8 cellular contexts compared by ENCODE assay signal in the genomic region with DNA sequence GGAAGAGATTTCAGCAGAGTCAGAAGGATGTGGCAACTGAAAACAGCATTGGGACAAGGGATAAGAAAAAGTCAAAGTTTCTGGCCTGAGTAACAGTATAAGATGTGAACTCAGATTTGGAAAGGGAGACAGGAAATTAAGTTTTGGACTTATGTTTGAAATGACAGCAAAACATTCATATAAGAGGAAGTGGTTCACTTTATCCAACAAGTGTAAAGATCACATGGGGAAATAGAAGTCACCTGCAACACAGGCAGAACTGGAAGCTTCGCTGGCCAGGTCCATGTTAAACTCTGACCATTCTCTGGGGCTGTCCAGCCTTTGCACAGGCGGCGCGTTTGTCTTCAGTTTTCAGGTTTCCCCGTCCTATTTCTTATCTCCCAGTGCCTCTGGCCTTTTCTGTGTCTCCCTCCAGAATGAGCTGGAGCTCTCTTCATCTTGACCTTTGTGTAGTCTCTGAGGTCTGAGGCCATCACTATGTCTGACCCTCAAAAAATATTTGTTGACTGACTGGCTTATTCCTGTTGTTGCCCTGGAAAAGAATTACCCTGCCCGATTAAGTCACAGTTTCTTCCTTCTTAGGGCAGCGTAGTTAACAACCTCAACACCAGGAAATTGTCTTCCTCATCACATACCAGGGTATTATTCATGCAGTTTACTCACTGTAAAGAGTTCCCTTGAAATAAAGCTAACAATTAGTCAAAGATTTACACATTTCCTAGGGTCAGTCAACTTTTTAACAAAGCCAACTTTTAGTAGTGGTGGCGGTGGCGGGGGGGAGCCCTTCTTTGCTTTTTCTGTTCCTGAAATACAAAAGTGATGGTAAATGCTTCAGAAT. TPM values are rescaled to one million over a fixed set of nuclear protein-coding genes. Genes with fewer than 3 reads are reported as not detected.
DNase-seq lines count a peak whose midpoint lies in the region; ATAC-seq and TF ChIP-seq lines count a peak whose summit lies in the region.

No MANE protein-coding gene starts in this region.

- no peak for TF ChIP-seq POLR2A in spleen (IDR thresholded peaks at IDR 0.05)

- no peaks in the 10 kb centered on the region for H3K9me3 ChIP-seq in CD8-positive, alpha-beta memory T cell (ENCODE audit: low read length)
- no peaks in the 10 kb centered on the region for H3K9me3 ChIP-seq in iPS-18a (ENCODE audit: control insufficient read depth, low read depth, low read length)
- no peaks in the 10 kb centered on the region for H3K9me3 ChIP-seq in spleen

- intact Hi-C loops in spleen (cut with DNase I; ENCODE audit: low total_unique reads): no loop called here

- H3K27ac Mint-ChIP-seq in CD8-positive, alpha-beta memory T cell: peak overlapping the region; percentile 88 to 99 (median 94)
- peak overlapping the region; percentile 86 for H3K27ac Mint-ChIP-seq in activated naive CD8-positive, alpha-beta T cell treated with anti-CD3 and anti-CD28 coated beads, Interleukin-2, amount 50 U/mL, for 24 hours

- H3K27me3 Mint-ChIP-seq in CD8-positive, alpha-beta memory T cell: peaks cover 0 to 5% of the 10 kb centered on the region in 2 donors
- no peaks in the 10 kb centered on the region for H3K27me3 Mint-ChIP-seq in activated naive CD8-positive, alpha-beta T cell treated with anti-CD3 and anti-CD28 coated beads, Interleukin-2, amount 50 U/mL, for 24 hours

- ATAC-seq in activated naive CD8-positive, alpha-beta T cell treated with anti-CD3 and anti-CD28 coated beads, Interleukin-2, amount 50 U/mL, for 24 hours: peak; percentile 12
- no peak for ATAC-seq in HG03432 (IDR thresholded peaks at IDR 0.05; ENCODE audit: unreplicated experiment)
- ATAC-seq in HG03378 (IDR thresholded peaks at IDR 0.05; ENCODE audit: unreplicated experiment): no peak

- TF ChIP-seq CTCF in spleen (IDR thresholded peaks at IDR 0.05 in 8 of 11, conservative IDR thresholded peaks at IDR 0.05 in 3 of 11): no peak

- peaks cover 46 to 61% (median 56%) of the 10 kb centered on the region in 3 donors for H3K4me1 Mint-ChIP-seq in CD8-positive, alpha-beta memory T cell
- H3K4me1 Mint-ChIP-seq in activated naive CD8-positive, alpha-beta T cell treated with anti-CD3 and anti-CD28 coated beads, Interleukin-2, amount 50 U/mL, for 24 hours: peaks cover 61% of the 10 kb centered on the region

- H3K4me1 ChIP-seq in CD8-positive, alpha-beta memory T cell (ENCODE audit: insufficient read depth, low read length): peaks cover 49% of the 10 kb centered on the region
- peaks cover 36% of the 10 kb centered on the region for H3K4me1 ChIP-seq in iPS-18a (ENCODE audit: control insufficient read depth, low read depth, low read length)
- peaks cover 26 to 73% (median 49%) of the 10 kb centered on the region in 6 donors for H3K4me1 ChIP-seq in spleen

- peak overlapping the region; percentile 83 to 93 (median 89) for H3K4me3 Mint-ChIP-seq in CD8-positive, alpha-beta memory T cell
- peak overlapping the region; percentile 75 for H3K4me3 Mint-ChIP-seq in activated naive CD8-positive, alpha-beta T cell treated with anti-CD3 and anti-CD28 coated beads, Interleukin-2, amount 50 U/mL, for 24 hours

- CTCF ChIA-PET in CD8-positive, alpha-beta memory T cell (lab: Charles Lee): interaction anchor here (1.3 to 3.5 kb wide), 3 partner anchors 11 to 17 kb away, joined by 3 to 9 read pairs (median 3); no protein-coding TSS in a partner anchor

- peak in 1 of 5 donors; percentile 36 for DNase-seq in CD8-positive, alpha-beta memory T cell
- DNase-seq in Kasumi-1 (lab: John Stamatoyannopoulos, UW): peak; percentile 12 to 46
- DNase-seq in activated naive CD8-positive, alpha-beta T cell treated with anti-CD3 and anti-CD28 coated beads, Interleukin-2, amount 50 U/mL, for 24 hours: peak; percentile 25
- peak; percentile 76 for DNase-seq in spleen
- no peak for DNase-seq in NCI-H128 (lab: John Stamatoyannopoulos, UW; ENCODE audit: unreplicated experiment)

- H3K27ac ChIP-seq in CD8-positive, alpha-beta memory T cell (ENCODE audit: low read depth, low read length): peak overlapping the region; percentile 25
- peak overlapping the region; percentile 37 for H3K27ac ChIP-seq in iPS-18a (ENCODE audit: low read length)
- H3K27ac ChIP-seq in spleen: peak overlapping the region; percentile 5 to 100 (median 99)

- H3K27me3 ChIP-seq in CD8-positive, alpha-beta memory T cell (ENCODE audit: insufficient read depth, low read length, poor library complexity, severe bottlenecking): no peaks in the 10 kb centered on the region
- H3K27me3 ChIP-seq in iPS-18a (ENCODE audit: control insufficient read depth, insufficient read depth, low read length) (no peaks in the 10 kb centered on the region), spleen (replicated peaks in 1 of 7) (no peaks in the 10 kb centered on the region)

- no peaks in the 10 kb centered on the region for H3K36me3 ChIP-seq in CD8-positive, alpha-beta memory T cell (ENCODE audit: insufficient read depth, low read length)
- H3K36me3 ChIP-seq in iPS-18a (ENCODE audit: control insufficient read depth, low read depth, low read length) (no peaks in the 10 kb centered on the region), spleen (no peaks in the 10 kb centered on the region)

- H3K9me3 Mint-ChIP-seq in CD8-positive, alpha-beta memory T cell: no peaks in the 10 kb centered on the region
- no peaks in the 10 kb centered on the region for H3K9me3 Mint-ChIP-seq in activated naive CD8-positive, alpha-beta T cell treated with anti-CD3 and anti-CD28 coated beads, Interleukin-2, amount 50 U/mL, for 24 hours

- 41 to 47% (median 43%) methylated on average over 9 of the region's 9 CpGs for WGBS in spleen, 5 donors

- POLR2A ChIA-PET in CD8-positive, alpha-beta memory T cell (lab: Charles Lee): interaction anchor here (0.6 to 4.2 kb wide), 4 partner anchors 12 to 74 kb away, joined by 3 to 70 read pairs (median 17); no protein-coding TSS in a partner anchor

- H3K9ac ChIP-seq in iPS-18a (ENCODE audit: low read length): peak overlapping the region; percentile 39

- peak overlapping the region; percentile 48 for H3K4me3 ChIP-seq in CD8-positive, alpha-beta memory T cell (ENCODE audit: low read length)
- peak overlapping the region; percentile 63 for H3K4me3 ChIP-seq in iPS-18a (ENCODE audit: low read length)
- H3K4me3 ChIP-seq in spleen: peak overlapping the region in 6 of 8 donors; percentile 34 to 93 (median 74)

- H3K36me3 Mint-ChIP-seq in CD8-positive, alpha-beta memory T cell: peaks cover 0 to 15% (median 2%) of the 10 kb centered on the region in 3 donors
- peaks cover 20% of the 10 kb centered on the region for H3K36me3 Mint-ChIP-seq in activated naive CD8-positive, alpha-beta T cell treated with anti-CD3 and anti-CD28 coated beads, Interleukin-2, amount 50 U/mL, for 24 hours (ENCODE audit: low read depth)

RNA-seq across cellular contexts. Expression of gene RASA2, which starts 1.0 kb away (rescaled TPM):
- 10 to 100 TPM; 34.0 to 36.4 TPM for total RNA-seq in CD8-positive, alpha-beta memory T cell
- 39.2 TPM for polyA plus RNA-seq in CD8-positive, alpha-beta memory T cell
- 10 to 100 TPM; 37.5 to 90.6 (median 52.8) TPM for total RNA-seq in spleen
- 10 to 100 TPM in 2 of 3 donors, 1 to 10 TPM in 1; 9.4 to 11.5 (median 10.8) TPM for polyA plus RNA-seq in spleen

Comparison
In these comparisons a context has a peak if more than half of its experiments do, and no peak if none do; other contexts are left out.
1. H3K27ac ChIP-seq: peak in every context shown above with its lines; median percentile 99 in spleen; 37 in iPS-18a; 25 in CD8-positive, alpha-beta memory T cell.